ENCODE assay signal across 8 cellular contexts in the genomic region with DNA sequence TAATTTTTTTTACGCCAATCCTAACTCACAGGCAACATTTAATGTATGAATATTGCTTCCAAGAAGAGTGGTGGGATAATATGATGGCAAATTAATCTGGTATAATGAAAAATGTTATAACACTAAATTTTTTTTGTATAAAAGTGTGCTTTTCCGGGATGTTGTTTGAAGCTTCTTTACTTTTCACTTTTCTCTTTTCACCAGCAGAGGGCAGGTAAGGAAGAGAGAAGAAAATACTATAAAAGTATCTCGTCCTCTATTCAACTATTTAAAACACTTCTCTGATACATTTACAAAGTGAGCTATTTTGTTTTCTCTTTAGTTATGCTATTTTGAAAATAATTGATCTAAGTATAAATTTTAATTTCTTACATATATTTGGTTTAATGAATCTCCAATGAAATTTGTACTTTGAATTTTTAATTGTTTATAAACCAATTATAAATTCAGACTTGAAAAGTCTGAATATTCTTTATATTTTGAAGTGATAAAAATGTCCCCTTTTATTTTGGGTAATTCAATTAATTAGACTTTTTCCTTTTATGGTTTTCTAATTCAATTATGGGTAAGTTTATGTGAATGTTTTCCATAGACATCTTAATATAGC. TPM values are rescaled to one million over a fixed set of nuclear protein-coding genes. Genes with fewer than 3 reads are reported as not detected.
DNase-seq lines count a peak whose midpoint lies in the region; ATAC-seq and TF ChIP-seq lines count a peak whose summit lies in the region.

No MANE protein-coding gene starts in this region.

- DNase-seq in AG10803 (ENCODE audit: low read depth) (peak; percentile 20), NCI-H345 (lab: John Stamatoyannopoulos, UW) (peak; percentile 23), dorsolateral prefrontal cortex (no peak), pons (ENCODE audit: low spot score) (peak; percentile 56)
- DNase-seq in activated CD4-positive, alpha-beta T cell treated with anti-CD3 and anti-CD28 coated beads, Interleukin-2, amount 50 U/mL, for 4 hours, result no peak
- DNase-seq in activated CD4-positive, alpha-beta memory T cell treated with anti-CD3 and anti-CD28 coated beads, Interleukin-2, amount 10 ng/mL, durations not matched to agents 7 days and 5 days, result no peak

- no peaks in the 10 kb centered on the region for H3K27me3 Mint-ChIP-seq in activated CD4-positive, alpha-beta memory T cell treated with anti-CD3 and anti-CD28 coated beads, Interleukin-2, amount 10 ng/mL, durations not matched to agents 7 days and 5 days

- peak; percentile 78 for TF ChIP-seq CTCF in AG10803 (conservative IDR thresholded peaks at IDR 0.05; ENCODE audit: low read length)
- TF ChIP-seq CTCF in dorsolateral prefrontal cortex (IDR thresholded peaks at IDR 0.05 in 54 of 56, conservative IDR thresholded peaks at IDR 0.05 in 2 of 56; ENCODE audit: low read depth in 1 of 56, partially characterized antibody in 56 of 56), result peak; percentile 57 to 92 (median 76)

- CTCF ChIA-PET in activated CD4-positive, alpha-beta memory T cell treated with anti-CD3 and anti-CD28 coated beads, Interleukin-2, amount 10 ng/mL, durations not matched to agents 7 days and 5 days (lab: Charles Lee), result interaction anchor here (0.6 to 1.8 kb wide), 5 partner anchors 9 to 693 kb away, joined by 3 to 9 read pairs (median 3); no protein-coding TSS in a partner anchor

- peak; percentile 70 for ATAC-seq in GM21367 (IDR thresholded peaks at IDR 0.05; ENCODE audit: unreplicated experiment)
- ATAC-seq in HG02623 (IDR thresholded peaks at IDR 0.05; ENCODE audit: unreplicated experiment), result no peak

- intact Hi-C loops in dorsolateral prefrontal cortex (cut with DNase I), result loop anchor here in 1 of 2 donors (5.0 kb wide), 1 partner anchor 253 kb away; no protein-coding TSS in a partner anchor

- H3K36me3 Mint-ChIP-seq in activated CD4-positive, alpha-beta memory T cell treated with anti-CD3 and anti-CD28 coated beads, Interleukin-2, amount 10 ng/mL, durations not matched to agents 7 days and 5 days (ENCODE audit: low read depth), result no peaks in the 10 kb centered on the region

- H3K4me3 ChIP-seq in AG10803 (ENCODE audit: low read length) (no peak overlapping the region), dorsolateral prefrontal cortex (no peak overlapping the region)

- no peak overlapping the region for H3K27ac ChIP-seq in dorsolateral prefrontal cortex

- H3K27me3 ChIP-seq in dorsolateral prefrontal cortex, result no peaks in the 10 kb centered on the region

- no peaks in the 10 kb centered on the region for H3K9me3 Mint-ChIP-seq in activated CD4-positive, alpha-beta memory T cell treated with anti-CD3 and anti-CD28 coated beads, Interleukin-2, amount 10 ng/mL, durations not matched to agents 7 days and 5 days

- H3K4me1 Mint-ChIP-seq in activated CD4-positive, alpha-beta memory T cell treated with anti-CD3 and anti-CD28 coated beads, Interleukin-2, amount 10 ng/mL, durations not matched to agents 7 days and 5 days, result no peaks in the 10 kb centered on the region

- H3K4me3 Mint-ChIP-seq in activated CD4-positive, alpha-beta memory T cell treated with anti-CD3 and anti-CD28 coated beads, Interleukin-2, amount 10 ng/mL, durations not matched to agents 7 days and 5 days, result no peak overlapping the region

- POLR2A ChIA-PET in activated CD4-positive, alpha-beta memory T cell treated with anti-CD3 and anti-CD28 coated beads, Interleukin-2, amount 10 ng/mL, durations not matched to agents 7 days and 5 days (lab: Charles Lee), result no interaction called here

- no peak overlapping the region for H3K27ac Mint-ChIP-seq in activated CD4-positive, alpha-beta memory T cell treated with anti-CD3 and anti-CD28 coated beads, Interleukin-2, amount 10 ng/mL, durations not matched to agents 7 days and 5 days

RNA-seq across cellular contexts. Expression of a gene that starts 20.7 kb away (rescaled TPM):
- total RNA-seq in dorsolateral prefrontal cortex, result 1 to 10 TPM in 67 of 120 experiments, under 1 TPM in 51, not detected in 2; 0.11 to 8.2 (median 1.1) TPM
- not detected for total RNA-seq in activated CD4-positive, alpha-beta memory T cell treated with anti-CD3 and anti-CD28 coated beads, Interleukin-2, amount 10 ng/mL, durations not matched to agents 7 days and 5 days

RNA-seq across cellular contexts. Expression of a gene that starts 31.8 kb away (rescaled TPM):
- total RNA-seq in dorsolateral prefrontal cortex, result not detected
- total RNA-seq in activated CD4-positive, alpha-beta memory T cell treated with anti-CD3 and anti-CD28 coated beads, Interleukin-2, amount 10 ng/mL, durations not matched to agents 7 days and 5 days, result not detected

Comparison
In these comparisons a context has a peak if more than half of its experiments do, and no peak if none do; other contexts are left out.
1. DNase-seq: peak in AG10803 (single experiment), NCI-H345 (single experiment) and pons (single experiment); none in dorsolateral prefrontal cortex (0 of 10), activated CD4-positive, alpha-beta T cell treated with anti-CD3 and anti-CD28 coated beads, Interleukin-2, amount 50 U/mL, for 4 hours (0 of 2) and activated CD4-positive, alpha-beta memory T cell treated with anti-CD3 and anti-CD28 coated beads, Interleukin-2, amount 10 ng/mL, durations not matched to agents 7 days and 5 days (single experiment).